Comparison of ENCODE assay signal across 19 cellular contexts in the genomic region with DNA sequence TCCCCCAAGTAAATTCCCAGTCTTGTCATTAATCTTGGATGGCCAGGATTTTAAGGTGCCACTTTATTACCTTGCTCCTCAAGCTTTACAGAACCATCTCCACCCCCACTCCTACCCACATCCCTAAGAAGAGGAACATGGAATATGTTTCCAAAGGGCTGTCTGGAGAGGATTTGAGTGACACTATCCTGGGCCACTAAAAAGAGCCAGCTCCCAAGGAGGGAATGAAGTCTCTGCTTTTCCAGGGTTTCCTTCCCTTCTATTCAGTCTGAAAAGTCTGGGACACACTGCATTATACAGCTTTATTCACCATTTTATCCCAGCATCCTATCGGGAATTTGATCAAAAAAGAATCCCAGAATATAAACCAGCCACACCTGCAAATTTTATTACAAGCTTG. TPM values are rescaled to one million over a fixed set of nuclear protein-coding genes. Genes with fewer than 3 reads are reported as not detected.
A peak's percentile ranks its signal among the peaks of the same experiment; 100 is the strongest.
DNase-seq lines count a peak whose midpoint lies in the region; ATAC-seq, FAIRE-seq and TF ChIP-seq lines count a peak whose summit lies in the region.
"Had no signal": no experiment of that assay in that cellular context is flagged by ENCODE, and none has a peak within 500 bp of the region (broad histone marks: within the 10 kb centered on the region; RNA-seq: fewer than 3 reads in every experiment).

No MANE protein-coding gene starts in this region.

- FAIRE-seq in HTR-8/SVneo (lab: Jason Lieb, UNC), result no peak
- FAIRE-seq: GM12892 had no signal

- no peak for TF ChIP-seq CTCF in astrocyte of the cerebellum (IDR thresholded peaks at IDR 0.05; ENCODE audit: low read depth, low read length, missing control alignments)

- in situ Hi-C loops in astrocyte of the cerebellum (cut with HindIII; ENCODE audit: low sequenced_read_pairs), result no loop called here

- intact Hi-C loops in Right ventricle myocardium superior (cut with DNase I) (no loop called here), sciatic nerve (cut with DNase I) (no loop called here)

- H3K27me3 ChIP-seq in ACC112 (ENCODE audit: insufficient read depth, low read length), result peaks cover 37% of the 10 kb centered on the region
- H3K27me3 ChIP-seq: BLaER1 had no signal

- peak; percentile 9 for DNase-seq in astrocyte of the cerebellum (ENCODE audit: low read depth)
- no peak for DNase-seq in Right ventricle myocardium superior
- no peak for DNase-seq in sciatic nerve (ENCODE audit: low spot score)
- DNase-seq in HTR-8/SVneo (ENCODE audit: insufficient read length, low spot score), result no peak
- no peak for DNase-seq in retina
- DNase-seq in H4 (ENCODE audit: low spot score), result no peak
- DNase-seq: activated CD8-positive, alpha-beta memory T cell treated with anti-CD3 and anti-CD28 coated beads for 24 hours; activated naive CD8-positive, alpha-beta T cell treated with anti-CD3 and anti-CD28 coated beads, Interleukin-2, amount 50 U/mL, for 24 hours; DMS153; foreskin melanocyte; NCI-H1436 treated with DMSO at 0.1 percent for 48 hours; SK-N-SH; stimulated activated CD4-positive, alpha-beta T cell treated with anti-CD3 and anti-CD28 coated beads, Interleukin-4, amount 100 ng/mL, for 1 hour had no signal

- H3K4me3 ChIP-seq in ACC112 (ENCODE audit: low read depth, low read length) (no peak overlapping the region), astrocyte of the cerebellum (ENCODE audit: low read depth, low read length) (no peak overlapping the region)
- H3K4me3 ChIP-seq: BLaER1 had no signal

- no peaks in the 10 kb centered on the region for H3K79me2 ChIP-seq in ACC112 (ENCODE audit: control insufficient read depth, insufficient read depth, low read length, unreplicated experiment)

- ATAC-seq in Right ventricle myocardium superior (ENCODE audit: poor library complexity) (peak; percentile 68), sciatic nerve (peak; percentile 63), HG03521 (IDR thresholded peaks at IDR 0.05; ENCODE audit: unreplicated experiment) (no peak)
- ATAC-seq: activated CD4-positive, CD25-positive, alpha-beta regulatory T cell treated with anti-CD3 and anti-CD28 coated beads, Interleukin-2, amount 50 U/mL, for 24 hours; activated naive CD8-positive, alpha-beta T cell treated with anti-CD3 and anti-CD28 coated beads, Interleukin-2, amount 50 U/mL, for 24 hours; left colon had no signal

- H2AFZ ChIP-seq in ACC112 (ENCODE audit: low read length, unreplicated experiment), result peak overlapping the region; percentile 74

- peaks cover 15% of the 10 kb centered on the region for H3K4me1 ChIP-seq in ACC112 (ENCODE audit: control insufficient read depth, insufficient read depth, low read length, unreplicated experiment)
- H3K4me1 ChIP-seq: BLaER1 had no signal

- no peak overlapping the region for H3K27ac ChIP-seq in ACC112 (ENCODE audit: low read depth, low read length)
- H3K27ac ChIP-seq: BLaER1 had no signal

- H3K36me3 ChIP-seq in ACC112 (ENCODE audit: insufficient read depth, low read length), result no peaks in the 10 kb centered on the region
- H3K36me3 ChIP-seq: BLaER1 had no signal

RNA-seq across cellular contexts. Expression of a gene that starts 35.6 kb away (rescaled TPM):
- 15.5 TPM for total RNA-seq in Right ventricle myocardium superior
- total RNA-seq in sciatic nerve, result 40.4 TPM
- 22.8 and 32.4 TPM in 2 replicates for total RNA-seq in H4 (2014; rRNA removed; shearing (Covaris generic))
